In the genomic region with DNA sequence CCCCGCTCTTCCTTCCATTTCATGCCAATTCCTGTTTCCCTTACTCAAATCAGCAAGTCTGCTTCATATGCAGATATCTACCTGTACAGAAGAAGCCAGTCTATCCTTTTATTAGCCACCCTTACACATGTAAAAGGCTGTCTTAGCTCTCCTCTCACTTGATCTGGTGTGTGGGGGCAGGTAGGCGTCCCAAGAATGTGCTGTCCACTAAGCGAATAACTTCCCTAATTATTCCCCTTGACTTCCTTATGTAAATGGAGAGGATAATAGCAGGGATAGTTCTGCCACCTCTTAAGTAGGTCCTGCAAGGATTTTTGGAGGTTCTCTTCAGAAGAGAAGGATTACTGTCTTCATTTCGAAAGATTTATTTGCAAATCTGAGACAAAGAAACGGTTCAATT, we compare ENCODE assay signal across 1 cellular context.
TF ChIP-seq lines count a peak whose summit lies in the region.

No MANE protein-coding gene starts in this region.

TF ChIP-seq in HepG2, 621 proteins besides CTCF, POLR2A, EP300 and RAD21:
- TF ChIP-seq HMGXB3 (CRISPR knock-in tag; IDR thresholded peaks at IDR 0.05; ENCODE audit: borderline replicate concordance) (no peak), TFE3 (CRISPR knock-in tag; IDR thresholded peaks at IDR 0.05) (no peak), PCBP2 (optimal IDR thresholded peaks at IDR 0.05; ENCODE audit: low read depth, low read length, poor library complexity, severe bottlenecking) (no peak)
